ENCODE assay signal across 9 cellular contexts in the genomic region with DNA sequence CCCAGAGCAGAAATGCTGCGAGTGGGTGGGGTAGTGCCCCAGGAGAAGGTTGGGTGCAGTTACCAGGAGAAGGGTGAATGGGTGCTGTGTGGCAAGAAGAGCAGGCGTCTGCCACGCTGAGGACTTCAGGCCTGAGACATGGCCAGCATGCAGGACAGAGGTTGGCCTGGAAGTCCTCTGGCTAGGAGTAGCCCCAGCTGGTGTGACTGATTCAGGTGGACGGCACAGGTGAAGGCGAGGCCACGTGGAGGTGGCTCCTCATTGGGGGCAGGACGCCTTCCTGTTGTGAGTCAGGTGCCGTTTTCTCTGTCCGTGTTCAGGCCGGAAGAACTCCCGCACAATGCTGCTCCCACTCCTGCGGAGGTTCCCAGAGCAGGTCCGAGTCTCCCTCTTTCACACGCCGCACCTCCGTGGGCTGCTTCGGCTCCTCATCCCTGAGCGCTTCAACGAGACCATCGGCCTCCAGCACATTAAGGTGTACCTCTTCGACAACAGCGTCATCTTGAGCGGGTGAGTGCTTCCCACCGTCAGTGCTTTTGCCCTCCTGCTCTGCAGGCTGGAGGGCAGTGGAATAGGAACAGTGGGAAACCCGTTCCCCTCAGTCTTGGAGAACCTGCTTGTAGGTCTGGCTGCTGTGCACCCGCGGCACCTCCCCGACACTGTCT.
"Had no signal": no experiment of that assay in that cellular context is flagged by ENCODE, and none has a peak within 500 bp of the region (broad histone marks: within the 10 kb centered on the region; RNA-seq: fewer than 3 reads in every experiment).

No MANE protein-coding gene starts in this region.

- H3K27ac ChIP-seq: thyroid gland, uterus had no signal

- ATAC-seq: stimulated activated naive CD8-positive, alpha-beta T cell treated with anti-CD3 and anti-CD28 coated beads, Interleukin-15, amount 100 ng/mL, for 72 hours had no signal

- H3K27me3 ChIP-seq: thyroid gland, uterus had no signal

- DNase-seq: activated naive CD4-positive, alpha-beta T cell treated with anti-CD3 and anti-CD28 coated beads, Interleukin-2, amount 10 ng/mL, durations not matched to agents 7 days and 5 days; cortex of kidney; effector CD8-positive, alpha-beta T cell; stimulated activated CD4-positive, alpha-beta T cell treated with anti-CD3 and anti-CD28 coated beads, Interleukin-15, amount 100 ng/mL, for 24 hours; stimulated activated CD4-positive, alpha-beta T cell treated with anti-CD3 and anti-CD28 coated beads, Interleukin-4, amount 100 ng/mL, for 24 hours; stimulated activated naive CD8-positive, alpha-beta T cell treated with anti-CD3 and anti-CD28 coated beads, Interleukin-15, amount 100 ng/mL, for 72 hours; T-helper 9 cell; thyroid gland; uterus had no signal

- H3K9me3 ChIP-seq: thyroid gland, uterus had no signal

- H3K4me3 ChIP-seq: thyroid gland, uterus had no signal

- H3K36me3 ChIP-seq: uterus had no signal
